Comparison of ENCODE assay signal across 17 cellular contexts in the genomic region with DNA sequence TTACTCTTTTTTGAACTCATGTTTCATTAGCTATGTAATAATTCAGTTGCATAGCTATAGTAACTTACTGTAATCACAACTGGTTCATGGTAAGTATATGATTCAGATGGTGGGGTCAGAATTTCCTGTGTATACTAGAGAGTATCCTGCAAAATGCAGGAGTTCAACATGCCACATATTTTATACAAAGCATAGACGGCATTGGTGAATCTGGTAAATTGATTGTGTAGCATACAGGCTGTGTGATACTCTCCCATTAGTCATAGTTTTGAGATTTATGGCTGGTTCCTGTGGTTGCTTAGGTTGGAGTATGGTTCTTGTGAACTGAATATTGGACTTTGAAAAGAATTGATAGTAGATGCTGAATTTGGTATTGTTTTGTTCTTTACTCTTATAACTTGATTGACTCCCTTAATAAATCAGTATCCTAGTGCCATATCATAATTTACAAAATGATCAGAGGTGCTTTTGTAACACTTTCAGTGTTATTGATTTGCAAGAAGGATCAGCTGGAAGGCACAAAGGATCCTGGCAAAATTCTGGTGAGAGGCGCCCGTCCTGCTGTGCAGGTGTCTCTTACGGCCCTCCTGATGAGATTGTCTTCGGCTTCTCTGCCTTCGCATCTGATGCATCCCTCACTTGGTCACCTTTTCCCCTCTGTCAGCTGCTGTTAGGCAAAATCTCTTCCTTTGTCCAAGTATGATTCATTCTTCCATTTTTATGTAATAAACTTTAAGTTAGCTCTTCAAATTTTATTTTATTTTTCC. TPM values are rescaled to one million over a fixed set of nuclear protein-coding genes. Genes with fewer than 3 reads are reported as not detected.
DNase-seq lines count a peak whose midpoint lies in the region; ATAC-seq and TF ChIP-seq lines count a peak whose summit lies in the region.
"Had no signal": no experiment of that assay in that cellular context is flagged by ENCODE, and none has a peak within 500 bp of the region (broad histone marks: within the 10 kb centered on the region; RNA-seq: fewer than 3 reads in every experiment).

No MANE protein-coding gene starts in this region.

- H4K91ac ChIP-seq in mesenchymal stem cell (ENCODE audit: low read length) = no peak overlapping the region
- H4K91ac ChIP-seq in neuronal stem cell (ENCODE audit: low read depth, low read length, poor library complexity) = no peak overlapping the region

- no peak overlapping the region for H3K14ac ChIP-seq in mesenchymal stem cell (ENCODE audit: low read length in 2 of 2)
- H3K14ac ChIP-seq in neuronal stem cell (ENCODE audit: low read length) = no peak overlapping the region

- H3K18ac ChIP-seq in mesenchymal stem cell (ENCODE audit: low read depth in 1 of 2, low read length in 2 of 2) = no peak overlapping the region
- H3K18ac ChIP-seq in neuronal stem cell (ENCODE audit: low read length) = no peak overlapping the region

- H3K27ac ChIP-seq in DOHH2 (ENCODE audit: low read depth, low read length) (no peak overlapping the region), GM23338 (ENCODE audit: low read depth) (no peak overlapping the region), mesenchymal stem cell (ENCODE audit: low read length, poor library complexity, severe bottlenecking) (no peak overlapping the region), neuronal stem cell (replicated peaks; ENCODE audit: low read length) (no peak overlapping the region)
- H3K27ac ChIP-seq: body of pancreas, C4-2B, SJSA1, stomach had no signal

- H3F3A ChIP-seq in DOHH2 (ENCODE audit: control insufficient read depth, insufficient read depth) = no peaks in the 10 kb centered on the region
- no peaks in the 10 kb centered on the region for H3F3A ChIP-seq in GM23338 (replicated peaks; ENCODE audit: low read depth)

- no peaks in the 10 kb centered on the region; the same call in 2 of the 3 replicates for H3K36me3 Mint-ChIP-seq in GM23338 (ENCODE audit: low read depth)

- H3K4me2 ChIP-seq in DOHH2 (ENCODE audit: low read length) (peak overlapping the region; percentile 38), GM23338 (0 out of 2 replicates have a peak overlapping the region, but pooled peaks have one; percentile 47), mesenchymal stem cell (ENCODE audit: low read length, poor library complexity, severe bottlenecking) (no peak overlapping the region), neuronal stem cell (ENCODE audit: insufficient read depth, low read length, poor library complexity, severe bottlenecking) (no peak overlapping the region)

- no peak overlapping the region for H3K23ac ChIP-seq in mesenchymal stem cell (ENCODE audit: low read length in 2 of 2)
- no peak overlapping the region for H3K23ac ChIP-seq in neuronal stem cell (ENCODE audit: low read depth, low read length, poor library complexity)

- H2BK12ac ChIP-seq in mesenchymal stem cell (ENCODE audit: low read length in 2 of 2) (no peak overlapping the region), neuronal stem cell (ENCODE audit: low read length) (no peak overlapping the region)

- H4K8ac ChIP-seq in mesenchymal stem cell (ENCODE audit: low read length) (no peak overlapping the region), neuronal stem cell (ENCODE audit: low read depth, low read length) (no peak overlapping the region)

- H4K20me1 ChIP-seq in DOHH2 (ENCODE audit: control insufficient read depth, insufficient read depth, low read depth, low read length) (no peaks in the 10 kb centered on the region), GM23338 (replicated peaks; ENCODE audit: insufficient read depth) (peaks cover 34% of the 10 kb centered on the region)

- DNase-seq in GM23338 (ENCODE audit: low spot score) (no peak), mesenchymal stem cell (peak; percentile 35), globus pallidus (ENCODE audit: low spot score) (no peak), neuronal stem cell (ENCODE audit: low spot score) (no peak), DMS79 treated with DMSO at 0.1 percent for 48 hours (lab: John Stamatoyannopoulos, UW) (no peak)
- DNase-seq: body of pancreas; DND-41; effector CD4-positive, alpha-beta T cell; kidney glomerular epithelial cell; NCI-H2081; NK-92 treated with Interleukin-12 subunit alpha and Interleukin-12 subunit beta, amount 100 ng/mL, for 24 hours; stomach had no signal

- H3K4me1 ChIP-seq in DOHH2 (ENCODE audit: control insufficient read depth, low read length) = peaks cover 15% of the 10 kb centered on the region
- H3K4me1 ChIP-seq in GM23338 (ENCODE audit: insufficient read depth) = peaks cover 49% of the 10 kb centered on the region
- peaks cover 18% of the 10 kb centered on the region for H3K4me1 ChIP-seq in mesenchymal stem cell (ENCODE audit: control insufficient read depth, insufficient read depth, low read depth, low read length)
- peaks cover 0 to 8% of the 10 kb centered on the region in 2 donors for H3K4me1 ChIP-seq in neuronal stem cell (ENCODE audit: control insufficient read depth in 2 of 2, insufficient read depth in 1 of 2, low read depth in 1 of 2, low read length in 2 of 2)
- H3K4me1 ChIP-seq: SJSA1 had no signal

- H3K36me3 ChIP-seq in DOHH2 (ENCODE audit: control insufficient read depth, low read length) (no peaks in the 10 kb centered on the region), GM23338 (ENCODE audit: insufficient read depth) (no peaks in the 10 kb centered on the region), mesenchymal stem cell (ENCODE audit: control insufficient read depth in 1 of 2, insufficient read depth in 2 of 2, low read depth in 1 of 2, low read length in 2 of 2) (peaks cover 0 to 36% of the 10 kb centered on the region in 2 experiments), neuronal stem cell (replicated peaks in 1 of 2; ENCODE audit: control insufficient read depth in 2 of 2, insufficient read depth in 2 of 2, low read length in 2 of 2) (no peaks in the 10 kb centered on the region)
- H3K36me3 ChIP-seq: SJSA1, stomach had no signal

- no peak overlapping the region for H2BK120ac ChIP-seq in mesenchymal stem cell (ENCODE audit: low read depth, low read length)
- H2BK120ac ChIP-seq in neuronal stem cell (ENCODE audit: low read depth, low read length) = no peak overlapping the region

- peaks cover 6% of the 10 kb centered on the region for H3K27me3 Mint-ChIP-seq in GM23338 (ENCODE audit: insufficient read depth, low read depth, poor library complexity)

- H3K79me2 ChIP-seq in DOHH2 (ENCODE audit: control insufficient read depth, low read length) = no peaks in the 10 kb centered on the region
- peaks cover 100% of the 10 kb centered on the region for H3K79me2 ChIP-seq in GM23338 (replicated peaks; ENCODE audit: insufficient read depth)

- H2BK15ac ChIP-seq in mesenchymal stem cell (ENCODE audit: low read depth, poor library complexity, severe bottlenecking) = no peak overlapping the region
- no peak overlapping the region for H2BK15ac ChIP-seq in neuronal stem cell (ENCODE audit: low read length)

- H2BK5ac ChIP-seq in mesenchymal stem cell (ENCODE audit: low read depth, low read length, poor library complexity, severe bottlenecking) (no peak overlapping the region), neuronal stem cell (ENCODE audit: low read length) (no peak overlapping the region)

- no peak overlapping the region for H3K4ac ChIP-seq in mesenchymal stem cell (ENCODE audit: low read depth in 1 of 2, low read length in 2 of 2)
- no peak overlapping the region for H3K4ac ChIP-seq in neuronal stem cell (ENCODE audit: low read length)

- no peak for TF ChIP-seq CTCF in DOHH2 (IDR thresholded peaks at IDR 0.05; ENCODE audit: low read depth, low read length, poor library complexity, severe bottlenecking)
- no peak for TF ChIP-seq CTCF in GM23338 (conservative IDR thresholded peaks at IDR 0.05; ENCODE audit: low read depth in 2 of 2)

- WGBS in mesenchymal stem cell = 83% methylated on average over 6 of the region's 6 CpGs
- WGBS in neuronal stem cell (ENCODE audit: extremely low coverage in 2 of 2, insufficient read length in 2 of 2, insufficient replicate concordance in 1 of 2), 2 donors = no CpG with 5 or more reads among the region's 6 CpGs

- H3K27me3 ChIP-seq in DOHH2 (ENCODE audit: control insufficient read depth, low read length) (peaks cover 12% of the 10 kb centered on the region; the same call in 1 of the 2 replicates), GM23338 (ENCODE audit: insufficient read depth) (no peaks in the 10 kb centered on the region), mesenchymal stem cell (ENCODE audit: control insufficient read depth in 1 of 2, insufficient read depth in 1 of 2, low read length in 2 of 2) (no peaks in the 10 kb centered on the region), neuronal stem cell (ENCODE audit: control insufficient read depth in 3 of 3, insufficient read depth in 3 of 3, low read depth in 1 of 3, low read length in 3 of 3) (no peaks in the 10 kb centered on the region)
- H3K27me3 ChIP-seq: body of pancreas, SJSA1, stomach had no signal

- H3K9me3 ChIP-seq in DOHH2 (ENCODE audit: control insufficient read depth, insufficient read depth, low read length) = no peaks in the 10 kb centered on the region
- no peaks in the 10 kb centered on the region for H3K9me3 ChIP-seq in mesenchymal stem cell (ENCODE audit: control insufficient read depth, low read length)
- H3K9me3 ChIP-seq in neuronal stem cell (replicated peaks in 1 of 2; ENCODE audit: control insufficient read depth in 2 of 2, insufficient read depth in 1 of 2, low read depth in 1 of 2, low read length in 2 of 2) = peaks cover 0 to 2% of the 10 kb centered on the region in 2 donors
- H3K9me3 ChIP-seq: body of pancreas, SJSA1, stomach had no signal

- no peak overlapping the region for H3K27ac Mint-ChIP-seq in GM23338

- H3K79me1 ChIP-seq in mesenchymal stem cell (replicated peaks; ENCODE audit: low read length, poor library complexity, severe bottlenecking) = peaks cover 3% of the 10 kb centered on the region
- peaks cover 8% of the 10 kb centered on the region for H3K79me1 ChIP-seq in neuronal stem cell (ENCODE audit: low read depth, low read length)

- H3K9ac ChIP-seq in mesenchymal stem cell (ENCODE audit: low read length) = peak overlapping the region; percentile 29
- H3K9ac ChIP-seq in neuronal stem cell (ENCODE audit: low read depth, low read length, poor library complexity) = no peak overlapping the region

- H3K9me2 ChIP-seq in DOHH2 (replicated peaks; ENCODE audit: control insufficient read depth, low read length) = no peaks in the 10 kb centered on the region
- H3K9me2 ChIP-seq in GM23338 (ENCODE audit: insufficient read depth) = no peaks in the 10 kb centered on the region

- H3K4me1 Mint-ChIP-seq in GM23338 = peaks cover 69% of the 10 kb centered on the region

- peak overlapping the region; percentile 22; the same call in 1 of the 2 replicates for H3K4me3 ChIP-seq in DOHH2 (ENCODE audit: low read length)
- H3K4me3 ChIP-seq in GM23338 = no peak overlapping the region
- no peak overlapping the region for H3K4me3 ChIP-seq in mesenchymal stem cell (ENCODE audit: insufficient read depth in 1 of 2, low read depth in 1 of 2, low read length in 2 of 2)
- H3K4me3 ChIP-seq in neuronal stem cell (ENCODE audit: low read length in 2 of 2) = no peak overlapping the region
- H3K4me3 ChIP-seq: body of pancreas, SJSA1, stomach had no signal

- H3K9me3 Mint-ChIP-seq in GM23338 = no peaks in the 10 kb centered on the region

- H2AFZ ChIP-seq in GM23338 (no peak overlapping the region), mesenchymal stem cell (ENCODE audit: low read depth, low read length) (no peak overlapping the region), neuronal stem cell (ENCODE audit: low read length) (no peak overlapping the region)

- ATAC-seq in GM23338 (peak; percentile 30), SK-N-SH treated with all-trans-retinoic acid at 6 μM for 48 hours (peak; percentile 28; the same call in 1 of the 3 replicates), GM21825 (IDR thresholded peaks at IDR 0.05; ENCODE audit: unreplicated experiment) (no peak)
- ATAC-seq: body of pancreas had no signal

- H3K4me3 Mint-ChIP-seq in GM23338 = no peak overlapping the region

- no peak overlapping the region for H2AK5ac ChIP-seq in mesenchymal stem cell (ENCODE audit: low read length, severe bottlenecking)
- H2AK5ac ChIP-seq in neuronal stem cell (ENCODE audit: low read depth, low read length) = no peak overlapping the region

RNA-seq across cellular contexts. Expression of gene SNX9, which starts 22.6 kb away (rescaled TPM):
- 21.2 and 23.3 TPM in 2 replicates for total RNA-seq in GM23338 (2014; rRNA removed; shearing (Covaris generic))
- 18.1 and 18.4 TPM in 2 replicates for polyA plus RNA-seq in GM23338 (2016; fragmentation: Nextera tagmentation; extraction: Ambion mirVana)
- polyA plus RNA-seq in mesenchymal stem cell (2013, experiment 1 of 2) = 40.4 TPM
- polyA plus RNA-seq in mesenchymal stem cell (2013, experiment 2 of 2) = 41.1 TPM
- polyA plus RNA-seq in neuronal stem cell (2013, experiment 1 of 2) = 21.0 TPM
- 21.3 TPM for polyA plus RNA-seq in neuronal stem cell (2013, experiment 2 of 2)

Comparison
In these comparisons a context has a peak if more than half of its experiments do, and no peak if none do; other contexts are left out.
1. H3K4me2 ChIP-seq: peak in DOHH2 (single experiment) and GM23338 (single experiment); none in mesenchymal stem cell (single experiment) and neuronal stem cell (single experiment).